19 cellular contexts compared by ENCODE assay signal in the genomic region with DNA sequence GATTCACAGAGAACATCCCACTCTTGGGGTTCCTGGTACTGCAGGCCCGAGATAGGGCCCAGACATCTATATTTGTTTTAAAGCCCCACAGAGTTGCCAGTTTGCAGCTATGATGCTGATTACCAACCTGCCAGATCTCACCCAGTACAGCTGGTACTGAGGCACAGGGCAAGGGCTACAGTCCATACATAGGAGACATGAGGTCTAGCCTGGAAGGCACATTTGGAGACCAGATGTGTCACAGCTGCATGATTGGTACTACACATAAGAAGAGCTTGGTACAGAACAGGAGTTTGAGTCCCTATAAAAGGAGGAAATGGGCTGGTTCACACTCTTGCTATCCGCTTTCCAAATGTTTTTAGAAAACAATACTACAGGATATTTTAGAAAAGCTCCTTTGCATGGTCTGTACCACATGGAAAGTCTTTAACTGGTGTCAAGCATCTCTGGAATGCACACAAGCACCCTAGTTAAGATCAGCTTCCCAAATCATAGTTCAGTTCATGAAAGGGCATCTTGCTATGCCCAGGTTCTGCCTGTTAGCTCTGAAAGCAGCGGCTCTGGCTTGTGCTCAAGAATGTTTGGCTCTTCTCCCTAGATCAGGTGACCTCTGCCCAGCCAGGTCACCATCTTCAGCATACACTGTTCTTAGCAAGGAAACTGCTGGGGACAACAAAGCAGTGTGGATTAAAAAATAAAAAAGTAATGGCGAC. TPM values are rescaled to one million over a fixed set of nuclear protein-coding genes. Genes with fewer than 3 reads are reported as not detected.
DNase-seq lines count a peak whose midpoint lies in the region; ATAC-seq and TF ChIP-seq lines count a peak whose summit lies in the region.
"Had no signal": no experiment of that assay in that cellular context is flagged by ENCODE, and none has a peak within 500 bp of the region (broad histone marks: within the 10 kb centered on the region; RNA-seq: fewer than 3 reads in every experiment).

No MANE protein-coding gene starts in this region.

- no peak overlapping the region for H3K4me3 Mint-ChIP-seq in Caco-2 (ENCODE audit: unreplicated experiment)
- H3K4me3 Mint-ChIP-seq: activated naive CD4-positive, alpha-beta T cell treated with anti-CD3 and anti-CD28 coated beads, Interleukin-2, amount 50 U/mL, for 24 hours had no signal

- no peaks in the 10 kb centered on the region for H3K4me1 Mint-ChIP-seq in Caco-2 (ENCODE audit: low read depth, unreplicated experiment)
- H3K4me1 Mint-ChIP-seq: activated naive CD4-positive, alpha-beta T cell treated with anti-CD3 and anti-CD28 coated beads, Interleukin-2, amount 50 U/mL, for 24 hours had no signal

- no peak overlapping the region for H3K9ac ChIP-seq in adipocyte (ENCODE audit: low read length)

- CTCF ChIA-PET in Caco-2 (lab: Charles Lee) = no interaction called here

- intact Hi-C loops in Caco-2 (cut with micrococcal nuclease; ENCODE audit: unreplicated experiment) = loop anchor here (5.0 kb wide), 1 partner anchor 168 kb away; no protein-coding TSS in a partner anchor
- intact Hi-C loops in left ventricle myocardium superior (cut with micrococcal nuclease) = no loop called here

- no peaks in the 10 kb centered on the region for H3K9me3 Mint-ChIP-seq in Caco-2 (ENCODE audit: unreplicated experiment)
- H3K9me3 Mint-ChIP-seq: activated naive CD4-positive, alpha-beta T cell treated with anti-CD3 and anti-CD28 coated beads, Interleukin-2, amount 50 U/mL, for 24 hours had no signal

- peaks cover 3% of the 10 kb centered on the region for H3K36me3 ChIP-seq in Caco-2 (ENCODE audit: control insufficient read depth, insufficient read depth, low read length)
- H3K36me3 ChIP-seq in adipocyte (ENCODE audit: control insufficient read depth, insufficient read depth, low read length, severe bottlenecking) = peaks cover 90% of the 10 kb centered on the region

- H3K27ac ChIP-seq in caudate nucleus (ENCODE audit: low read depth, low read length) = no peak overlapping the region
- H3K27ac ChIP-seq: C4-2B, Peyer's patch had no signal

- no peaks in the 10 kb centered on the region for H3K27me3 Mint-ChIP-seq in Caco-2 (ENCODE audit: insufficient read depth, unreplicated experiment)
- H3K27me3 Mint-ChIP-seq: activated naive CD4-positive, alpha-beta T cell treated with anti-CD3 and anti-CD28 coated beads, Interleukin-2, amount 50 U/mL, for 24 hours had no signal

- DNase-seq in Caco-2 = no peak
- DNase-seq in adipocyte (ENCODE audit: low read depth) = peak; percentile 36
- DNase-seq in left ventricle myocardium superior = peak; percentile 67
- peak; percentile 54 for DNase-seq in renal cortical epithelial cell (ENCODE audit: low read depth)
- DNase-seq in activated CD4-positive, alpha-beta T cell treated with anti-CD3 and anti-CD28 coated beads for 1 hour = no peak
- DNase-seq in NCI-H345 (lab: John Stamatoyannopoulos, UW) = no peak
- DNase-seq in caudate nucleus (lab: John Stamatoyannopoulos, UW) = no peak
- DNase-seq: activated CD8-positive, alpha-beta memory T cell treated with anti-CD3 and anti-CD28 coated beads for 24 hours; glutamatergic neuron; mesenchymal stem cell; NCI-H510A treated with DMSO at 0.1 percent for 48 hours; Peyer's patch; stimulated activated CD4-positive, alpha-beta T cell treated with anti-CD3 and anti-CD28 coated beads, Interleukin-4, amount 100 ng/mL, for 4 hours; stimulated activated naive CD4-positive, alpha-beta T cell treated with Interleukin-2 at 50 U/mL for 16 hours; T-helper 9 cell had no signal

- H3K4me3 ChIP-seq in Caco-2 (ENCODE audit: low read depth, low read length) (no peak overlapping the region), adipocyte (ENCODE audit: low read length) (no peak overlapping the region)
- H3K4me3 ChIP-seq: Peyer's patch had no signal

- POLR2A ChIA-PET in Caco-2 (lab: Charles Lee) = no interaction called here

- H3K27me3 ChIP-seq in Caco-2 (replicated peaks; ENCODE audit: control insufficient read depth, insufficient read depth, low read length) (no peaks in the 10 kb centered on the region), adipocyte (replicated peaks; ENCODE audit: control insufficient read depth, insufficient read depth, low read length) (no peaks in the 10 kb centered on the region)
- H3K27me3 ChIP-seq: Peyer's patch had no signal

- H3K4me1 ChIP-seq in Caco-2 (no peaks in the 10 kb centered on the region), adipocyte (ENCODE audit: control insufficient read depth, insufficient read depth, low read length) (peaks cover 8% of the 10 kb centered on the region)
- H3K4me1 ChIP-seq: Peyer's patch had no signal

- no TSS peak for BruUV-seq in Caco-2 (replicated peaks; lab: Mats Ljungman, UMichigan)

- H3K9me3 ChIP-seq in Caco-2 (no peaks in the 10 kb centered on the region), adipocyte (ENCODE audit: control insufficient read depth, low read length) (no peaks in the 10 kb centered on the region)
- H3K9me3 ChIP-seq: Peyer's patch had no signal

- ATAC-seq in left ventricle myocardium superior = peak; percentile 89
- no peak for ATAC-seq in HG03039 (IDR thresholded peaks at IDR 0.05; ENCODE audit: unreplicated experiment)

- H3K27ac Mint-ChIP-seq in Caco-2 (ENCODE audit: unreplicated experiment) = peak overlapping the region; percentile 29
- H3K27ac Mint-ChIP-seq: activated naive CD4-positive, alpha-beta T cell treated with anti-CD3 and anti-CD28 coated beads, Interleukin-2, amount 50 U/mL, for 24 hours had no signal

- peaks cover 36% of the 10 kb centered on the region for H3K36me3 Mint-ChIP-seq in Caco-2 (ENCODE audit: insufficient read depth, unreplicated experiment)

- TF ChIP-seq CTCF in Caco-2 (IDR thresholded peaks at IDR 0.05; ENCODE audit: insufficient read depth in 1 of 2, low read depth in 1 of 2, low read length in 1 of 2, severe bottlenecking in 1 of 2, unreplicated experiment in 1 of 2) = no peak

RNA-seq across cellular contexts. Expression of a gene that starts 20.6 kb away (rescaled TPM):
- total RNA-seq in Caco-2 (2022) = 30.1 and 34.7 TPM in 2 replicates
- total RNA-seq in left ventricle myocardium superior = 45.3 TPM
- 37.4 and 57.1 TPM in 2 replicates for total RNA-seq in renal cortical epithelial cell

RNA-seq across cellular contexts. Expression of a gene that starts 33.8 kb away (rescaled TPM):
- total RNA-seq in Caco-2 (2022) (not detected in 2 replicates), left ventricle myocardium superior (not detected), renal cortical epithelial cell (not detected in 2 replicates)
- total RNA-seq: HT1080, Peyer's patch had no signal

Comparison
In these comparisons a context has a peak if more than half of its experiments do, and no peak if none do; other contexts are left out.
1. DNase-seq: peak in adipocyte (single experiment), left ventricle myocardium superior (single experiment) and renal cortical epithelial cell (single experiment); none in Caco-2 (0 of 2), activated CD4-positive, alpha-beta T cell treated with anti-CD3 and anti-CD28 coated beads for 1 hour (single experiment), NCI-H345 (single experiment) and caudate nucleus (0 of 61).